ENCODE assay signal across 23 cellular contexts in genomic region chr22:47175761-47176359, GRCh38.
A peak's percentile ranks its signal among the peaks of the same experiment; 100 is the strongest.
DNase-seq lines count a peak whose midpoint lies in the region; ATAC-seq, FAIRE-seq and TF ChIP-seq lines count a peak whose summit lies in the region.
"Had no signal": no experiment of that assay in that cellular context is flagged by ENCODE, and none has a peak within 500 bp of the region (broad histone marks: within the 10 kb centered on the region; RNA-seq: fewer than 3 reads in every experiment).

No MANE protein-coding gene starts in this region.

- peaks cover 0 to 4% (median 3%) of the 10 kb centered on the region in 3 donors for H3K27me3 Mint-ChIP-seq in CD14-positive monocyte (ENCODE audit: low read depth in 3 of 3)
- H3K27me3 Mint-ChIP-seq: activated B cell treated with CpG ODN at 0.5 μM for 24 hours; activated CD8-positive, alpha-beta T cell treated with anti-CD3 and anti-CD28 coated beads for 36 hours; activated naive CD8-positive, alpha-beta T cell treated with anti-CD3 and anti-CD28 coated beads, Interleukin-2, amount 50 U/mL, for 24 hours; B cell had no signal

- CTCF ChIA-PET in HEK293 (lab: Yijun Ruan, JAX), result interaction anchor here (1.3 kb wide), 1 partner anchor 373 kb away, joined by 5 read pairs; no protein-coding TSS in a partner anchor

- H3K9me3 Mint-ChIP-seq in CD14-positive monocyte, result peaks cover 17 to 54% (median 32%) of the 10 kb centered on the region in 7 donors
- H3K9me3 Mint-ChIP-seq: activated B cell treated with CpG ODN at 0.5 μM for 24 hours had no signal

- intact Hi-C loops in CD14-positive monocyte (cut with micrococcal nuclease) (no loop called here), kidney (cut with DNase I) (no loop called here), psoas muscle (cut with DNase I) (no loop called here)

- H3K27ac ChIP-seq in HEK293 (ENCODE audit: extremely low read depth, low read depth, low read length) (no peak overlapping the region), kidney (ENCODE audit: low read depth in 2 of 2, low read length in 2 of 2) (no peak overlapping the region), psoas muscle (no peak overlapping the region)

- DNase-seq in CD14-positive monocyte (ENCODE audit: low spot score), result peak; percentile 38
- DNase-seq in kidney, result peak; percentile 68
- DNase-seq in psoas muscle, result peak; percentile 6 to 30
- no peak for DNase-seq in stimulated activated CD4-positive, alpha-beta T cell treated with anti-CD3 and anti-CD28 coated beads, Interleukin-1b, Interleukin-23, amount 100 ng/mL, for 48 hours
- DNase-seq in NAMALWA (ENCODE audit: low spot score), result no peak
- DNase-seq: activated B cell treated with CpG ODN at 0.5 μM for 24 hours; activated CD8-positive, alpha-beta T cell treated with anti-CD3 and anti-CD28 coated beads for 36 hours; activated naive CD8-positive, alpha-beta T cell treated with anti-CD3 and anti-CD28 coated beads, Interleukin-2, amount 50 U/mL, for 24 hours; COR-L47; EL; glutamatergic neuron; H7; NCI-H1092 treated with DMSO at 0.1 percent for 48 hours; NCI-H2029 treated with DMSO at 0.1 percent for 48 hours; NCI-H446 treated with DMSO at 0.1 percent for 48 hours; SK-N-SH; stimulated activated naive CD4-positive, alpha-beta T cell treated with Interleukin-2 at 50 U/mL for 16 hours; T-helper 9 cell; trophoblast cell had no signal

- WGBS in psoas muscle, 3 donors, result 88 to 89% (median 88%) methylated on average over 19 to 20 of the region's 20 CpGs

- no peak for ATAC-seq in psoas muscle
- ATAC-seq in HG03280 (IDR thresholded peaks at IDR 0.05; ENCODE audit: unreplicated experiment), result no peak
- ATAC-seq: activated CD8-positive, alpha-beta T cell treated with anti-CD3 and anti-CD28 coated beads for 36 hours; activated naive CD8-positive, alpha-beta T cell treated with anti-CD3 and anti-CD28 coated beads, Interleukin-2, amount 50 U/mL, for 24 hours had no signal

- H3K36me3 ChIP-seq in HEK293 (ENCODE audit: control insufficient read depth in 2 of 2, insufficient read depth in 1 of 2, low read length in 2 of 2), result peaks cover 0 to 2% of the 10 kb centered on the region in 2 experiments; a peak in 1 of 3 replicates
- H3K36me3 ChIP-seq in kidney (ENCODE audit: control insufficient read depth in 1 of 2, insufficient read depth in 2 of 2, low read length in 2 of 2), result peaks cover 0 to 2% of the 10 kb centered on the region in 2 donors
- H3K36me3 ChIP-seq in psoas muscle (ENCODE audit: insufficient read depth in 1 of 2, low read depth in 1 of 2), result no peaks in the 10 kb centered on the region

- no peak overlapping the region for H3K4me3 Mint-ChIP-seq in CD14-positive monocyte
- H3K4me3 Mint-ChIP-seq: activated B cell treated with CpG ODN at 0.5 μM for 24 hours; activated CD8-positive, alpha-beta T cell treated with anti-CD3 and anti-CD28 coated beads for 36 hours; activated naive CD8-positive, alpha-beta T cell treated with anti-CD3 and anti-CD28 coated beads, Interleukin-2, amount 50 U/mL, for 24 hours; B cell had no signal

- H3K4me1 ChIP-seq in HEK293 (ENCODE audit: control insufficient read depth, insufficient read depth, low read length), result no peaks in the 10 kb centered on the region
- H3K4me1 ChIP-seq in kidney (ENCODE audit: control insufficient read depth in 1 of 2, insufficient read depth in 1 of 2, low read depth in 1 of 2, low read length in 2 of 2), result no peaks in the 10 kb centered on the region
- no peaks in the 10 kb centered on the region for H3K4me1 ChIP-seq in psoas muscle

- no peaks in the 10 kb centered on the region for H3K9me3 ChIP-seq in HEK293 (ENCODE audit: control insufficient read depth, insufficient read depth, low read depth, low read length)
- H3K9me3 ChIP-seq in kidney (ENCODE audit: control insufficient read depth in 1 of 2, low read length in 2 of 2), result no peaks in the 10 kb centered on the region
- H3K9me3 ChIP-seq in psoas muscle, result no peaks in the 10 kb centered on the region
- H3K9me3 ChIP-seq: SK-N-SH had no signal

- H3K27me3 ChIP-seq in psoas muscle (ENCODE audit: insufficient read depth in 3 of 3, low read length in 2 of 3), result peaks cover 0 to 2% (median 0%) of the 10 kb centered on the region in 3 donors

- H3K4me1 Mint-ChIP-seq in CD14-positive monocyte, result no peaks in the 10 kb centered on the region
- H3K4me1 Mint-ChIP-seq: activated B cell treated with CpG ODN at 0.5 μM for 24 hours; activated naive CD8-positive, alpha-beta T cell treated with anti-CD3 and anti-CD28 coated beads, Interleukin-2, amount 50 U/mL, for 24 hours; B cell had no signal

- POLR2A ChIA-PET in HEK293 (lab: Yijun Ruan, JAX), result no interaction called here

- H3K27ac Mint-ChIP-seq in CD14-positive monocyte, result no peak overlapping the region
- H3K27ac Mint-ChIP-seq: activated B cell treated with CpG ODN at 0.5 μM for 24 hours; activated CD8-positive, alpha-beta T cell treated with anti-CD3 and anti-CD28 coated beads for 36 hours; activated naive CD8-positive, alpha-beta T cell treated with anti-CD3 and anti-CD28 coated beads, Interleukin-2, amount 50 U/mL, for 24 hours; B cell had no signal

- no peak overlapping the region for H3K9ac ChIP-seq in kidney (ENCODE audit: low read length in 2 of 2)
- H3K9ac ChIP-seq: SK-N-SH had no signal

- peaks cover 24 to 37% of the 10 kb centered on the region in 2 donors for H3K36me3 Mint-ChIP-seq in CD14-positive monocyte

- H3K4me3 ChIP-seq in HEK293 (ENCODE audit: low read depth, low read length), result no peak overlapping the region
- no peak overlapping the region for H3K4me3 ChIP-seq in kidney (ENCODE audit: low read length in 2 of 2)
- no peak overlapping the region for H3K4me3 ChIP-seq in psoas muscle

- TF ChIP-seq CTCF in CD14-positive monocyte (IDR thresholded peaks at IDR 0.05) (no peak), HEK293 (tag by site-specific recombination; IDR thresholded peaks at IDR 0.05) (no peak), kidney (IDR thresholded peaks at IDR 0.05; ENCODE audit: borderline replicate concordance, extremely low read depth, insufficient read depth) (no peak), psoas muscle (IDR thresholded peaks at IDR 0.05) (no peak)

- FAIRE-seq in kidney (lab: Jason Lieb, UNC), result no peak
- FAIRE-seq: RCC 7860 had no signal

TF ChIP-seq in HEK293, 187 proteins besides CTCF, POLR2A, EP300 and RAD21:
- TF ChIP-seq KLF1 (tag by site-specific recombination; IDR thresholded peaks at IDR 0.05) (peak; percentile 87), HOXD13 (CRISPR knock-in tag; IDR thresholded peaks at IDR 0.05; ENCODE audit: borderline replicate concordance) (no peak)

Comparison
In these comparisons a context has a peak if more than half of its experiments do, and no peak if none do; other contexts are left out.
1. DNase-seq: peak in CD14-positive monocyte (single experiment), kidney (single experiment) and psoas muscle (2 of 2); none in stimulated activated CD4-positive, alpha-beta T cell treated with anti-CD3 and anti-CD28 coated beads, Interleukin-1b, Interleukin-23, amount 100 ng/mL, for 48 hours (single experiment) and NAMALWA (single experiment).